Comparison of ENCODE assay signal across 1 cellular context in genomic region chr6:150967910-150968309, GRCh38.
TF ChIP-seq lines count a peak whose summit lies in the region.

No MANE protein-coding gene starts in this region.

TF ChIP-seq in IMR-90, 13 proteins besides CTCF, POLR2A, EP300 and RAD21:
- TF ChIP-seq, protein P1, sequence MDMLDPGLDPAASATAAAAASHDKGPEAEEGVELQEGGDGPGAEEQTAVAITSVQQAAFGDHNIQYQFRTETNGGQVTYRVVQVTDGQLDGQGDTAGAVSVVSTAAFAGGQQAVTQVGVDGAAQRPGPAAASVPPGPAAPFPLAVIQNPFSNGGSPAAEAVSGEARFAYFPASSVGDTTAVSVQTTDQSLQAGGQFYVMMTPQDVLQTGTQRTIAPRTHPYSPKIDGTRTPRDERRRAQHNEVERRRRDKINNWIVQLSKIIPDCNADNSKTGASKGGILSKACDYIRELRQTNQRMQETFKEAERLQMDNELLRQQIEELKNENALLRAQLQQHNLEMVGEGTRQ (IDR thresholded peaks at IDR 0.05; ENCODE audit: low read depth, low read length): no peak
- no peak for TF ChIP-seq CHD1 (IDR thresholded peaks at IDR 0.05; ENCODE audit: low read depth, low read length)
- no peak for TF ChIP-seq MAZ (IDR thresholded peaks at IDR 0.05; ENCODE audit: borderline replicate concordance, low read depth, low read length)
- no peak for TF ChIP-seq RCOR1 (IDR thresholded peaks at IDR 0.05; ENCODE audit: insufficient replicate concordance, low read length)
- no peak for TF ChIP-seq NFE2L2 (IDR thresholded peaks at IDR 0.05; ENCODE audit: low read depth, low read length)
- TF ChIP-seq ELK1 (IDR thresholded peaks at IDR 0.05; ENCODE audit: borderline replicate concordance, low read depth, low read length): no peak
- no peak for TF ChIP-seq MXI1 (IDR thresholded peaks at IDR 0.05; ENCODE audit: borderline replicate concordance, low read depth, low read length)
- TF ChIP-seq BHLHE40 (IDR thresholded peaks at IDR 0.05; ENCODE audit: low read depth, low read length): no peak
